Comparison of ENCODE assay signal across 23 cellular contexts in genomic region chrX:39957816-39958561, GRCh38.
DNase-seq lines count a peak whose midpoint lies in the region; ATAC-seq, FAIRE-seq and TF ChIP-seq lines count a peak whose summit lies in the region.
"Had no signal": no experiment of that assay in that cellular context is flagged by ENCODE, and none has a peak within 500 bp of the region (broad histone marks: within the 10 kb centered on the region; RNA-seq: fewer than 3 reads in every experiment).

No MANE protein-coding gene starts in this region.

- H3K9me1 ChIP-seq in endothelial cell of umbilical vein (replicated peaks; ENCODE audit: control insufficient read depth, extremely low read depth, insufficient read depth, low read length): no peaks in the 10 kb centered on the region

- peak; percentile 85 for FAIRE-seq in endothelial cell of umbilical vein (lab: Jason Lieb, UNC)
- FAIRE-seq: G401.6, urothelium cell line had no signal

- no peaks in the 10 kb centered on the region for H3K36me3 ChIP-seq in endothelial cell of umbilical vein (ENCODE audit: control insufficient read depth in 2 of 2, extremely low read depth in 1 of 2, insufficient read depth in 2 of 2, low read length in 2 of 2)
- H3K36me3 ChIP-seq: ovary, spleen had no signal

- H3K27ac Mint-ChIP-seq in HFFc6: peak overlapping the region; percentile 82
- H3K27ac Mint-ChIP-seq: endodermal cell; stimulated activated naive B cell treated with anti-CD40 and anti-IgM and Interleukin-4, amounts not matched to agents 10 μg/mL and 1 μg/mL and 100 μg/mL, for 72 hours had no signal

- H3K4me1 Mint-ChIP-seq in HFFc6 (ENCODE audit: low read depth): peaks cover 21% of the 10 kb centered on the region

- H3K9me3 ChIP-seq in endothelial cell of umbilical vein (replicated peaks; ENCODE audit: control insufficient read depth, insufficient read depth, low read length): no peaks in the 10 kb centered on the region
- H3K9me3 ChIP-seq: Caco-2, ovary, spleen had no signal

- no peak for TF ChIP-seq CTCF in HFFc6 (IDR thresholded peaks at IDR 0.05)
- TF ChIP-seq CTCF in endothelial cell of umbilical vein (IDR thresholded peaks at IDR 0.05; ENCODE audit: extremely low read depth in 1 of 2, insufficient read depth in 1 of 2, low read depth in 1 of 2, low read length in 2 of 2): no peak

- ATAC-seq in GM21576 (IDR thresholded peaks at IDR 0.05; ENCODE audit: unreplicated experiment): no peak
- ATAC-seq: stimulated activated naive B cell treated with anti-CD40 and anti-IgM and Interleukin-4, amounts not matched to agents 10 μg/mL and 1 μg/mL and 100 μg/mL, for 72 hours had no signal

- H3K4me2 ChIP-seq in endothelial cell of umbilical vein (ENCODE audit: insufficient read depth, low read length): no peak overlapping the region
- H3K4me2 ChIP-seq: KMS-11 had no signal

- H3K4me3 Mint-ChIP-seq in HFFc6: no peak overlapping the region
- H3K4me3 Mint-ChIP-seq: endodermal cell; stimulated activated naive B cell treated with anti-CD40 and anti-IgM and Interleukin-4, amounts not matched to agents 10 μg/mL and 1 μg/mL and 100 μg/mL, for 72 hours had no signal

- peaks cover 2% of the 10 kb centered on the region for H3K27me3 Mint-ChIP-seq in HFFc6 (ENCODE audit: insufficient read depth)

- peaks cover 10% of the 10 kb centered on the region for H3K4me1 ChIP-seq in endothelial cell of umbilical vein (ENCODE audit: control insufficient read depth, extremely low read depth, insufficient read depth, low read length)

- DNase-seq in AG08395 (ENCODE audit: low spot score) (peak; percentile 66), HFFc6 (peak; percentile 43), endothelial cell of umbilical vein (ENCODE audit: low read depth, low spot score) (no peak), lung microvascular endothelial cell (ENCODE audit: low read depth in 2 of 2) (peak; percentile 22 to 41), NCI-H2196 (lab: John Stamatoyannopoulos, UW; ENCODE audit: unreplicated experiment) (no peak), NCI-H1436 (lab: John Stamatoyannopoulos, UW) (no peak), inferior parietal cortex (ENCODE audit: extremely low spot score) (no peak)
- DNase-seq: activated CD4-positive, CD25-positive, alpha-beta regulatory T cell; activated naive CD4-positive, alpha-beta T cell treated with anti-CD3 and anti-CD28 coated beads, Interleukin-2, amount 50 U/mL, for 16 hours; Caco-2; endodermal cell; islet precursor cell; midbrain; NCI-H1417 treated with DMSO at 0.1 percent for 48 hours; NCI-H2227 treated with DMSO at 0.1 percent for 48 hours; ovary; spleen; stimulated activated naive B cell treated with anti-CD40 and anti-IgM and Interleukin-4, amounts not matched to agents 10 μg/mL and 1 μg/mL and 100 μg/mL, for 72 hours had no signal

- TF ChIP-seq POLR2A in endothelial cell of umbilical vein (IDR thresholded peaks at IDR 0.05; ENCODE audit: low read depth, low read length): no peak

- H3K9me3 Mint-ChIP-seq in HFFc6: no peaks in the 10 kb centered on the region
- H3K9me3 Mint-ChIP-seq: stimulated activated naive B cell treated with anti-CD40 and anti-IgM and Interleukin-4, amounts not matched to agents 10 μg/mL and 1 μg/mL and 100 μg/mL, for 72 hours had no signal

- BruUV-seq in endothelial cell of umbilical vein (replicated peaks; lab: Mats Ljungman, UMichigan): no TSS peak

- CTCF ChIA-PET in endothelial cell of umbilical vein (lab: Charles Lee): interaction anchor here (0.8 kb wide), 1 partner anchor 9 kb away, joined by 3 read pairs; no protein-coding TSS in a partner anchor

- no peak overlapping the region for H3K9ac ChIP-seq in endothelial cell of umbilical vein (replicated peaks; ENCODE audit: extremely low read depth, insufficient read depth, low read length)
- H3K9ac ChIP-seq: KMS-11 had no signal

- POLR2A ChIA-PET in endothelial cell of umbilical vein (lab: Charles Lee): no interaction called here

- no peak overlapping the region for H3K4me3 ChIP-seq in endothelial cell of umbilical vein (replicated peaks in 1 of 3; ENCODE audit: insufficient read depth in 1 of 3, low read depth in 1 of 3, low read length in 3 of 3)
- H3K4me3 ChIP-seq: ovary, spleen had no signal

- intact Hi-C loops in endothelial cell of umbilical vein (cut with micrococcal nuclease): loop anchor here (5.0 kb wide), 1 partner anchor 54 kb away; no protein-coding TSS in a partner anchor

- H3K36me3 Mint-ChIP-seq in HFFc6 (ENCODE audit: low read depth): no peaks in the 10 kb centered on the region
- H3K36me3 Mint-ChIP-seq: stimulated activated naive B cell treated with anti-CD40 and anti-IgM and Interleukin-4, amounts not matched to agents 10 μg/mL and 1 μg/mL and 100 μg/mL, for 72 hours had no signal

- no peak overlapping the region for H2AFZ ChIP-seq in endothelial cell of umbilical vein (ENCODE audit: low read depth, low read length)

- dilution Hi-C loops in endothelial cell of umbilical vein (cut with MboI; ENCODE audit: extremely low pct_ligation_motif_present, low sequenced_read_pairs): no loop called here

- no peaks in the 10 kb centered on the region for H3K79me2 ChIP-seq in endothelial cell of umbilical vein (ENCODE audit: control insufficient read depth, insufficient read depth, low read length)

- H3K27me3 ChIP-seq in endothelial cell of umbilical vein (ENCODE audit: control insufficient read depth in 2 of 2, insufficient read depth in 2 of 2, low read length in 2 of 2): no peaks in the 10 kb centered on the region
- H3K27me3 ChIP-seq: ovary, spleen had no signal

- no peak overlapping the region for H3K27ac ChIP-seq in endothelial cell of umbilical vein (ENCODE audit: insufficient read depth, low read depth, low read length)
- H3K27ac ChIP-seq: HL-60, KMS-11, ovary, spleen had no signal

- H4K20me1 ChIP-seq in endothelial cell of umbilical vein (replicated peaks; ENCODE audit: control insufficient read depth, extremely low read depth, insufficient read depth, low read length): no peaks in the 10 kb centered on the region

TF ChIP-seq in endothelial cell of umbilical vein, 7 proteins besides CTCF, POLR2A, EP300 and RAD21:
- TF ChIP-seq FOS (IDR thresholded peaks at IDR 0.05; ENCODE audit: borderline replicate concordance, insufficient read depth, low read length) (no peak), JUN (IDR thresholded peaks at IDR 0.05; ENCODE audit: borderline replicate concordance, insufficient read depth, insufficient read length, low read depth) (no peak), GATA2 (IDR thresholded peaks at IDR 0.05; ENCODE audit: insufficient read depth, insufficient read length, low read depth, low read length) (no peak), MYC (IDR thresholded peaks at IDR 0.05; ENCODE audit: low read depth, low read length) (no peak), EZH2 (IDR thresholded peaks at IDR 0.05; ENCODE audit: borderline replicate concordance, low read depth, low read length, severe bottlenecking) (no peak), POLR2AphosphoS5 (IDR thresholded peaks at IDR 0.05; ENCODE audit: insufficient read depth, low read depth, low read length) (no peak), MAX (IDR thresholded peaks at IDR 0.05; ENCODE audit: insufficient read depth, insufficient read length) (no peak)
TF ChIP-seq in endothelial cell of umbilical vein: peak in this region for 0.

Comparison
In these comparisons a context has a peak if more than half of its experiments do, and no peak if none do; other contexts are left out.
1. DNase-seq: peak in AG08395 (single experiment), HFFc6 (single experiment) and lung microvascular endothelial cell (2 of 2); none in endothelial cell of umbilical vein (single experiment), NCI-H2196 (single experiment), NCI-H1436 (single experiment) and inferior parietal cortex (single experiment).